ENCODE assay signal across 38 cellular contexts in the genomic region with DNA sequence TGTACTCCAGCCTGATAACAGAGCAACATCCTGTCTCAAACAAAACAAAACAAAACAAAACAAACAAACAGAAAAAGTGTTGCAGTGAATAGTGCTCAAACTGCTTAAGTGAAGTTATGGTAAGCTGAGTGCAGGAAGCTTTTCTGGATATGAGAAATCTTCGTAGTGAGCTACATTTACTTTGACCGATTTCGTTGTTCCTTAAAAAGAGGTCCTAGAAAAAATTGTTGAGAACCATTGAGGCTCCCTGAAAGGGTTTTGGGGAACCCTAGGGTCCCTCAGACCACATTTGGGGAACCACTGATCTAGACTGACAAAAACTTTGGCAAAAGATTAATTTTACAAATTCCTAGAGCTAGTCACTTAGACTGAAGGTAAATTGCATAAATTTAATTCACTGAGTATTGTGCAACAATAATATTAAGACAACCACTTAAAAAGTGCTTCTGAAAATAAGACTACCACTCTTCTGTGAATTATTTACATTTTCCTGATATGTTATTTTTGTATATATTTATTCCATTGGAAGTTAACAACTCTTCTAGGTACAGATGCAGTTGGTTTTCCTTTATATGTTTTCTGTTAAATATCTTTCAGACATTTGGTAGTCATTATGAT.
"Had no signal": no experiment of that assay in that cellular context is flagged by ENCODE, and none has a peak within 500 bp of the region (broad histone marks: within the 10 kb centered on the region; RNA-seq: fewer than 3 reads in every experiment).

No MANE protein-coding gene starts in this region.

- H3K27ac ChIP-seq: adrenal gland, body of pancreas, brain microvascular endothelial cell, cardiac muscle cell had no signal

- DNase-seq: activated B cell treated with CpG ODN at 0.5 μM for 24 hours; activated CD4-positive, alpha-beta memory T cell treated with anti-CD3 and anti-CD28 coated beads for 36 hours; activated CD4-positive, alpha-beta T cell treated with anti-CD3 and anti-CD28 coated beads for 4 hours; activated CD4-positive, alpha-beta T cell treated with anti-CD3 and anti-CD28 coated beads, Interleukin-2, amount 10 ng/mL, durations not matched to agents 24 days and 14 days; activated CD4-positive, alpha-beta T cell treated with anti-CD3 and anti-CD28 coated beads, Interleukin-2, amount 50 U/mL, for 1 hour; activated CD4-positive, alpha-beta T cell treated with anti-CD3 and anti-CD28 coated beads, Interleukin-2, amount 50 U/mL, for 4 hours; activated CD4-positive, CD25-positive, alpha-beta regulatory T cell treated with anti-CD3 and anti-CD28 coated beads, Interleukin-2, amount 50 U/mL, for 72 hours; activated CD8-positive, alpha-beta memory T cell treated with anti-CD3 and anti-CD28 coated beads, Interleukin-2, amount 50 U/mL, for 4 hours; activated CD8-positive, alpha-beta T cell treated with anti-CD3 and anti-CD28 coated beads for 36 hours; activated effector memory CD4-positive, alpha-beta T cell treated with anti-CD3 and anti-CD28 coated beads, Interleukin-2, amount 50 U/mL, for 16 hours; activated gamma-delta T cell treated with Interleukin-2 at 50 U/mL for 16 hours; activated naive CD4-positive, alpha-beta T cell; activated naive CD4-positive, alpha-beta T cell treated with anti-CD3 and anti-CD28 coated beads for 36 hours; activated naive CD4-positive, alpha-beta T cell treated with anti-CD3 and anti-CD28 coated beads, Interleukin-2, amount 50 U/mL, for 16 hours; activated naive CD8-positive, alpha-beta T cell treated with anti-CD3 and anti-CD28 coated beads for 36 hours; activated T-cell treated with anti-CD3 and anti-CD28 coated beads for 4 hours; activated T-cell treated with anti-CD3 and anti-CD28 coated beads, Interleukin-2, amount 50 U/mL, for 1 hour; activated T-cell treated with anti-CD3 and anti-CD28 coated beads, Interleukin-2, amount 50 U/mL, for 4 hours; activated T-cell treated with anti-CD3 and anti-CD28 coated beads, Interleukin-2, amount 50 U/mL, for 72 hours; adrenal gland; amniotic stem cell; aorta; body of pancreas; brain microvascular endothelial cell; caudate nucleus; cerebellar nuclear complex; T-helper 2 cell; T-helper 9 cell had no signal

- H3K27me3 ChIP-seq: adrenal gland, body of pancreas, brain microvascular endothelial cell, cardiac muscle cell had no signal

- H3K4me1 ChIP-seq: adrenal gland had no signal

- ATAC-seq: activated CD8-positive, alpha-beta T cell treated with anti-CD3 and anti-CD28 coated beads for 36 hours; activated naive CD4-positive, alpha-beta T cell treated with anti-CD3 and anti-CD28 coated beads, Interleukin-2, amount 50 U/mL, for 72 hours; activated T-cell treated with anti-CD3 and anti-CD28 coated beads, Interleukin-2, amount 50 U/mL, for 4 hours; activated T-cell treated with anti-CD3 and anti-CD28 coated beads, Interleukin-2, amount 50 U/mL, for 72 hours; activated T-helper 17 cell treated with anti-CD3 and anti-CD28 coated beads, Interleukin-2, amount 50 U/mL, for 72 hours; body of pancreas had no signal

- H3K9me3 Mint-ChIP-seq: activated B cell treated with CpG ODN at 0.5 μM for 24 hours; activated CD4-positive, alpha-beta memory T cell treated with anti-CD3 and anti-CD28 coated beads for 36 hours; activated CD4-positive, alpha-beta T cell treated with anti-CD3 and anti-CD28 coated beads, Interleukin-2, amount 10 ng/mL, durations not matched to agents 24 days and 14 days; activated CD8-positive, alpha-beta T cell treated with anti-CD3 and anti-CD28 coated beads for 36 hours; activated naive CD4-positive, alpha-beta T cell treated with anti-CD3 and anti-CD28 coated beads for 36 hours; activated naive CD4-positive, alpha-beta T cell treated with anti-CD3 and anti-CD28 coated beads, Interleukin-2, amount 50 U/mL, for 72 hours; activated naive CD8-positive, alpha-beta T cell treated with anti-CD3 and anti-CD28 coated beads for 36 hours; activated T-cell treated with anti-CD3 and anti-CD28 coated beads, Interleukin-2, amount 50 U/mL, for 4 hours; activated T-cell treated with anti-CD3 and anti-CD28 coated beads, Interleukin-2, amount 50 U/mL, for 72 hours; activated T-helper 1 cell treated with anti-CD3 and anti-CD28 coated beads, Interleukin-12 subunit alpha, Interleukin-12 subunit beta, Interleukin-2, Interleukin-4 antibody, amounts not matched to agents 30 ng/mL and 10 ng/mL and 1 ng/mL, durations not matched to agents 14 hours and 24 hours and 36 hours; activated T-helper 17 cell treated with anti-CD3 and anti-CD28 coated beads, Interleukin-2, amount 50 U/mL, for 72 hours; central memory CD8-positive, alpha-beta T cell; T-helper 1 cell treated with Interleukin-12 subunit alpha and Interleukin-12 subunit beta and Interleukin-4 antibody, amounts not matched to agents 30 μg/mL and 1 μg/mL, for 36 hours; T-helper 2 cell treated with Interferon-gamma antibody and Interleukin-4, amounts not matched to agents 5 μg/mL and 100 μg/mL, for 36 hours had no signal

- H3K4me3 ChIP-seq: adrenal gland, body of pancreas, cardiac muscle cell had no signal

- H3K4me1 Mint-ChIP-seq: activated B cell treated with CpG ODN at 0.5 μM for 24 hours; activated CD4-positive, alpha-beta T cell treated with anti-CD3 and anti-CD28 coated beads, Interleukin-2, amount 10 ng/mL, durations not matched to agents 24 days and 14 days; activated T-helper 17 cell treated with anti-CD3 and anti-CD28 coated beads, Interleukin-2, amount 50 U/mL, for 72 hours; central memory CD8-positive, alpha-beta T cell had no signal

- FAIRE-seq: astrocyte, bronchial epithelial cell, TTC549 had no signal

- H3K27ac Mint-ChIP-seq: activated B cell treated with CpG ODN at 0.5 μM for 24 hours; activated CD4-positive, alpha-beta memory T cell treated with anti-CD3 and anti-CD28 coated beads for 36 hours; activated CD4-positive, alpha-beta T cell treated with anti-CD3 and anti-CD28 coated beads, Interleukin-2, amount 10 ng/mL, durations not matched to agents 24 days and 14 days; activated CD8-positive, alpha-beta T cell treated with anti-CD3 and anti-CD28 coated beads for 36 hours; activated naive CD4-positive, alpha-beta T cell treated with anti-CD3 and anti-CD28 coated beads for 36 hours; activated naive CD4-positive, alpha-beta T cell treated with anti-CD3 and anti-CD28 coated beads, Interleukin-2, amount 50 U/mL, for 72 hours; activated naive CD8-positive, alpha-beta T cell treated with anti-CD3 and anti-CD28 coated beads for 36 hours; activated T-cell treated with anti-CD3 and anti-CD28 coated beads, Interleukin-2, amount 50 U/mL, for 72 hours; activated T-helper 1 cell treated with anti-CD3 and anti-CD28 coated beads, Interleukin-12 subunit alpha, Interleukin-12 subunit beta, Interleukin-2, Interleukin-4 antibody, amounts not matched to agents 30 ng/mL and 10 ng/mL and 1 ng/mL, durations not matched to agents 14 hours and 24 hours and 36 hours; activated T-helper 17 cell treated with anti-CD3 and anti-CD28 coated beads, Interleukin-2, amount 50 U/mL, for 72 hours; T-helper 1 cell treated with Interleukin-12 subunit alpha and Interleukin-12 subunit beta and Interleukin-4 antibody, amounts not matched to agents 30 μg/mL and 1 μg/mL, for 36 hours; T-helper 2 cell treated with Interferon-gamma antibody and Interleukin-4, amounts not matched to agents 5 μg/mL and 100 μg/mL, for 36 hours had no signal

- H3K9me3 ChIP-seq: adrenal gland, body of pancreas had no signal

- H3K4me3 Mint-ChIP-seq: activated B cell treated with CpG ODN at 0.5 μM for 24 hours; activated CD4-positive, alpha-beta memory T cell treated with anti-CD3 and anti-CD28 coated beads for 36 hours; activated CD4-positive, alpha-beta T cell treated with anti-CD3 and anti-CD28 coated beads, Interleukin-2, amount 10 ng/mL, durations not matched to agents 24 days and 14 days; activated CD8-positive, alpha-beta T cell treated with anti-CD3 and anti-CD28 coated beads for 36 hours; activated naive CD4-positive, alpha-beta T cell treated with anti-CD3 and anti-CD28 coated beads for 36 hours; activated naive CD8-positive, alpha-beta T cell treated with anti-CD3 and anti-CD28 coated beads for 36 hours; activated T-cell treated with anti-CD3 and anti-CD28 coated beads, Interleukin-2, amount 50 U/mL, for 4 hours; activated T-cell treated with anti-CD3 and anti-CD28 coated beads, Interleukin-2, amount 50 U/mL, for 72 hours; activated T-helper 1 cell treated with anti-CD3 and anti-CD28 coated beads, Interleukin-12 subunit alpha, Interleukin-12 subunit beta, Interleukin-2, Interleukin-4 antibody, amounts not matched to agents 30 ng/mL and 10 ng/mL and 1 ng/mL, durations not matched to agents 14 hours and 24 hours and 36 hours; activated T-helper 17 cell treated with anti-CD3 and anti-CD28 coated beads, Interleukin-2, amount 50 U/mL, for 72 hours; central memory CD8-positive, alpha-beta T cell; T-helper 1 cell treated with Interleukin-12 subunit alpha and Interleukin-12 subunit beta and Interleukin-4 antibody, amounts not matched to agents 30 μg/mL and 1 μg/mL, for 36 hours; T-helper 2 cell treated with Interferon-gamma antibody and Interleukin-4, amounts not matched to agents 5 μg/mL and 100 μg/mL, for 36 hours had no signal

- H3K36me3 Mint-ChIP-seq: activated CD4-positive, alpha-beta memory T cell treated with anti-CD3 and anti-CD28 coated beads for 36 hours; activated naive CD4-positive, alpha-beta T cell treated with anti-CD3 and anti-CD28 coated beads, Interleukin-2, amount 50 U/mL, for 72 hours; activated naive CD8-positive, alpha-beta T cell treated with anti-CD3 and anti-CD28 coated beads for 36 hours had no signal

- H3K36me3 ChIP-seq: adrenal gland, brain microvascular endothelial cell, cardiac muscle cell had no signal
